Comparison of ENCODE assay signal across 23 cellular contexts in the genomic region with DNA sequence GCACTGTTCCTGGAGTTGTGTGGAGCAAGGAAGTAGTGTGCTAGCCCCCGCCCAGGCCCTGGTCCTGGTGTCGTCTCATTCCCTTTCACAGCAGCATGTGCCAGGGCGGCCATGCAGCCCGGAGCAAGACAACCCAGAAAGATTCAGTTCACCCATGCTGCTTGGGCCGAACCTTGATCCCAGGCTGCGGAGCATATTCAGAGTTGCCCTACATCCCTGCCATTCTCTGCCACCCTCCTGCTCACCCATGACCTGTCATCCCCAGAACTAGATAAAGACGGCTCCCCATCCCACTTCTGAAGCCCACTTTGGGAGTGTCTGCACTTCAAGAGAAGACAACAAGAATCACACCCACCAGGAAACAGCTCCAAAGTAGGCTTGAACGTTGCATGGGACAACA.
A peak's percentile ranks its signal among the peaks of the same experiment; 100 is the strongest.
DNase-seq lines count a peak whose midpoint lies in the region; ATAC-seq, FAIRE-seq and TF ChIP-seq lines count a peak whose summit lies in the region.
"Had no signal": no experiment of that assay in that cellular context is flagged by ENCODE, and none has a peak within 500 bp of the region (broad histone marks: within the 10 kb centered on the region; RNA-seq: fewer than 3 reads in every experiment).

No MANE protein-coding gene starts in this region.

- no peak for TF ChIP-seq POLR2A in GM12891 (IDR thresholded peaks at IDR 0.05; ENCODE audit: low read depth, low read length)

- no peak overlapping the region for H4K8ac ChIP-seq in mesenchymal stem cell (ENCODE audit: low read length)

- no peak for FAIRE-seq in GM12891 (lab: Jason Lieb, UNC)
- FAIRE-seq: GM12878 had no signal

- ATAC-seq in stimulated activated memory B cell treated with anti-CD40 and anti-IgM and Interleukin-4, amounts not matched to agents 10 μg/mL and 1 μg/mL and 100 μg/mL, for 72 hours: peak; percentile 20
- ATAC-seq in HG02588 (IDR thresholded peaks at IDR 0.05; ENCODE audit: unreplicated experiment): no peak
- ATAC-seq: GM12878 had no signal

- H3K4ac ChIP-seq in mesenchymal stem cell (ENCODE audit: low read depth in 1 of 2, low read length in 2 of 2): no peak overlapping the region

- H4K20me1 ChIP-seq in BLaER1 treated with 17β-estradiol and CSF1 and Interleukin-3, amounts not matched to agents 10 nM and 100 nM: no peaks in the 10 kb centered on the region

- H3K27me3 Mint-ChIP-seq in stimulated activated memory B cell treated with anti-CD40 and anti-IgM and Interleukin-4, amounts not matched to agents 10 μg/mL and 1 μg/mL and 100 μg/mL, for 72 hours: no peaks in the 10 kb centered on the region
- H3K27me3 Mint-ChIP-seq: CD4-positive, alpha-beta memory T cell; CD4-positive, CD25-positive, alpha-beta regulatory T cell had no signal

- peak overlapping the region in 1 of 10 experiments; percentile 20; a peak in 1 of 20 replicates for H3K4me3 ChIP-seq in BLaER1 treated with 17β-estradiol and CSF1 and Interleukin-3, amounts not matched to agents 10 nM and 100 nM
- no peak overlapping the region for H3K4me3 ChIP-seq in mesenchymal stem cell (ENCODE audit: insufficient read depth in 1 of 2, low read depth in 1 of 2, low read length in 2 of 2)
- H3K4me3 ChIP-seq: GM12878 had no signal

- CTCF ChIA-PET in HEK293T (lab: Yijun Ruan, JAX): no interaction called here

- no peak overlapping the region for H3K14ac ChIP-seq in mesenchymal stem cell (ENCODE audit: low read length in 2 of 2)

- H3K4me2 ChIP-seq in BLaER1 treated with 17β-estradiol and CSF1 and Interleukin-3, amounts not matched to agents 10 nM and 100 nM: peak overlapping the region in 6 of 11 experiments; percentile 10 to 48 (median 35); a peak in 8 of 22 replicates
- no peak overlapping the region for H3K4me2 ChIP-seq in mesenchymal stem cell (ENCODE audit: low read length, poor library complexity, severe bottlenecking)

- H3K4me1 ChIP-seq in BLaER1 treated with 17β-estradiol and CSF1 and Interleukin-3, amounts not matched to agents 10 nM and 100 nM: peaks cover 6 to 46% (median 26%) of the 10 kb centered on the region in 10 experiments; a peak in 17 of 20 replicates
- H3K4me1 ChIP-seq in mesenchymal stem cell (ENCODE audit: control insufficient read depth, insufficient read depth, low read depth, low read length): no peaks in the 10 kb centered on the region
- H3K4me1 ChIP-seq: BE2C had no signal

- H2BK120ac ChIP-seq in mesenchymal stem cell (ENCODE audit: low read depth, low read length): no peak overlapping the region

- peaks cover 46 to 98% (median 84%) of the 10 kb centered on the region in 11 experiments; a peak in 21 of 22 replicates for H3K9me3 ChIP-seq in BLaER1 treated with 17β-estradiol and CSF1 and Interleukin-3, amounts not matched to agents 10 nM and 100 nM (replicated peaks in 1 of 11)
- H3K9me3 ChIP-seq in mesenchymal stem cell (ENCODE audit: control insufficient read depth, low read length): peaks cover 29% of the 10 kb centered on the region
- H3K9me3 ChIP-seq: BE2C had no signal

- no peaks in the 10 kb centered on the region for H3K36me3 Mint-ChIP-seq in stimulated activated memory B cell treated with anti-CD40 and anti-IgM and Interleukin-4, amounts not matched to agents 10 μg/mL and 1 μg/mL and 100 μg/mL, for 72 hours
- H3K36me3 Mint-ChIP-seq: CD14-positive monocyte; CD8-positive, alpha-beta memory T cell had no signal

- no peak overlapping the region for H2BK15ac ChIP-seq in mesenchymal stem cell (ENCODE audit: low read depth, poor library complexity, severe bottlenecking)

- H3K27ac ChIP-seq in BLaER1 treated with 17β-estradiol and CSF1 and Interleukin-3, amounts not matched to agents 10 nM and 100 nM: peak overlapping the region in 1 of 11 experiments; percentile 36; a peak in 2 of 22 replicates
- H3K27ac ChIP-seq in mesenchymal stem cell (ENCODE audit: low read length, poor library complexity, severe bottlenecking): no peak overlapping the region

- H2BK5ac ChIP-seq in mesenchymal stem cell (ENCODE audit: low read depth, low read length, poor library complexity, severe bottlenecking): no peak overlapping the region

- DNase-seq in mesenchymal stem cell: no peak
- DNase-seq in HEK293T (ENCODE audit: extremely low spot score): no peak
- DNase-seq in GM12891 (ENCODE audit: insufficient read length, low spot score): no peak
- DNase-seq: 8988T; ACHN; BE2C; C1 segment of cervical spinal cord; CD4-positive, alpha-beta memory T cell; CD4-positive, CD25-positive, alpha-beta regulatory T cell; CD8-positive, alpha-beta memory T cell; COR-L47; DMS 273 treated with DMSO at 0.1 percent for 48 hours; DMS153; DMS53; DMS79; DND-41; EL; GDM1 had no signal

- H3K4me1 Mint-ChIP-seq in stimulated activated memory B cell treated with anti-CD40 and anti-IgM and Interleukin-4, amounts not matched to agents 10 μg/mL and 1 μg/mL and 100 μg/mL, for 72 hours: no peaks in the 10 kb centered on the region
- H3K4me1 Mint-ChIP-seq: CD14-positive monocyte; CD4-positive, alpha-beta memory T cell had no signal

- H3K27ac Mint-ChIP-seq in stimulated activated memory B cell treated with anti-CD40 and anti-IgM and Interleukin-4, amounts not matched to agents 10 μg/mL and 1 μg/mL and 100 μg/mL, for 72 hours: no peak overlapping the region
- H3K27ac Mint-ChIP-seq: CD14-positive monocyte; CD4-positive, alpha-beta memory T cell; CD4-positive, CD25-positive, alpha-beta regulatory T cell; CD8-positive, alpha-beta memory T cell had no signal

- H3K9me3 Mint-ChIP-seq in stimulated activated memory B cell treated with anti-CD40 and anti-IgM and Interleukin-4, amounts not matched to agents 10 μg/mL and 1 μg/mL and 100 μg/mL, for 72 hours: peaks cover 25% of the 10 kb centered on the region

- no peak overlapping the region for H3K4me3 Mint-ChIP-seq in stimulated activated memory B cell treated with anti-CD40 and anti-IgM and Interleukin-4, amounts not matched to agents 10 μg/mL and 1 μg/mL and 100 μg/mL, for 72 hours
- H3K4me3 Mint-ChIP-seq: CD14-positive monocyte; CD4-positive, alpha-beta memory T cell; CD4-positive, CD25-positive, alpha-beta regulatory T cell; CD8-positive, alpha-beta memory T cell had no signal

- peaks cover 0 to 7% (median 0%) of the 10 kb centered on the region in 11 experiments; a peak in 2 of 22 replicates for H3K36me3 ChIP-seq in BLaER1 treated with 17β-estradiol and CSF1 and Interleukin-3, amounts not matched to agents 10 nM and 100 nM
- no peaks in the 10 kb centered on the region for H3K36me3 ChIP-seq in mesenchymal stem cell (ENCODE audit: control insufficient read depth in 1 of 2, insufficient read depth in 2 of 2, low read depth in 1 of 2, low read length in 2 of 2)
- H3K36me3 ChIP-seq: BE2C had no signal

- H3K23ac ChIP-seq in mesenchymal stem cell (ENCODE audit: low read length in 2 of 2): no peak overlapping the region

- peak overlapping the region; percentile 21 for H4K91ac ChIP-seq in mesenchymal stem cell (ENCODE audit: low read length)

- no peaks in the 10 kb centered on the region for H3K27me3 ChIP-seq in BLaER1 treated with 17β-estradiol and CSF1 and Interleukin-3, amounts not matched to agents 10 nM and 100 nM
- H3K27me3 ChIP-seq in mesenchymal stem cell (ENCODE audit: control insufficient read depth in 1 of 2, insufficient read depth in 1 of 2, low read length in 2 of 2): no peaks in the 10 kb centered on the region
- H3K27me3 ChIP-seq: BE2C had no signal

- no peak overlapping the region for H2AK5ac ChIP-seq in mesenchymal stem cell (ENCODE audit: low read length, severe bottlenecking)

- no peak overlapping the region for H2AFZ ChIP-seq in mesenchymal stem cell (ENCODE audit: low read depth, low read length)

- no peaks in the 10 kb centered on the region for H3K79me1 ChIP-seq in mesenchymal stem cell (replicated peaks; ENCODE audit: low read length, poor library complexity, severe bottlenecking)

- H2BK12ac ChIP-seq in mesenchymal stem cell (ENCODE audit: low read length in 2 of 2): no peak overlapping the region

- POLR2A ChIA-PET in HEK293T (lab: Yijun Ruan, JAX): no interaction called here

- WGBS in mesenchymal stem cell: 70% methylated on average over 8 of the region's 8 CpGs

- no peak overlapping the region for H3K9ac ChIP-seq in BLaER1 treated with 17β-estradiol and CSF1 and Interleukin-3, amounts not matched to agents 10 nM and 100 nM
- no peak overlapping the region for H3K9ac ChIP-seq in mesenchymal stem cell (ENCODE audit: low read length)

- H3K18ac ChIP-seq in mesenchymal stem cell (ENCODE audit: low read depth in 1 of 2, low read length in 2 of 2): no peak overlapping the region

TF ChIP-seq in HEK293T, 16 proteins besides CTCF, POLR2A, EP300 and RAD21:
- TF ChIP-seq, protein P1, sequence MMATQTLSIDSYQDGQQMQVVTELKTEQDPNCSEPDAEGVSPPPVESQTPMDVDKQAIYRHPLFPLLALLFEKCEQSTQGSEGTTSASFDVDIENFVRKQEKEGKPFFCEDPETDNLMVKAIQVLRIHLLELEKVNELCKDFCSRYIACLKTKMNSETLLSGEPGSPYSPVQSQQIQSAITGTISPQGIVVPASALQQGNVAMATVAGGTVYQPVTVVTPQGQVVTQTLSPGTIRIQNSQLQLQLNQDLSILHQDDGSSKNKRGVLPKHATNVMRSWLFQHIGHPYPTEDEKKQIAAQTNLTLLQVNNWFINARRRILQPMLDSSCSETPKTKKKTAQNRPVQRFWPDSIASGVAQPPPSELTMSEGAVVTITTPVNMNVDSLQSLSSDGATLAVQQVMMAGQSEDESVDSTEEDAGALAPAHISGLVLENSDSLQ (IDR thresholded peaks at IDR 0.05): no peak
- no peak for TF ChIP-seq HDGF (IDR thresholded peaks at IDR 0.05; ENCODE audit: borderline replicate concordance)
- no peak for TF ChIP-seq SUZ12 (IDR thresholded peaks at IDR 0.05)
- no peak for TF ChIP-seq LEF1 (IDR thresholded peaks at IDR 0.05; ENCODE audit: borderline replicate concordance)
TF ChIP-seq in HEK293T: peak in this region for 0.

TF ChIP-seq in GM12891, 5 proteins besides CTCF, POLR2A, EP300 and RAD21:
- no peak for TF ChIP-seq POU2F2 (IDR thresholded peaks at IDR 0.05; ENCODE audit: low read depth, low read length)
- no peak for TF ChIP-seq POLR2AphosphoS5 (IDR thresholded peaks at IDR 0.05; ENCODE audit: low read depth, low read length)
- no peak for TF ChIP-seq PAX5 (IDR thresholded peaks at IDR 0.05; ENCODE audit: insufficient read depth, low read length, severe bottlenecking)
- TF ChIP-seq SPI1 (IDR thresholded peaks at IDR 0.05; ENCODE audit: low read depth, low read length): no peak
- TF ChIP-seq TAF1 (IDR thresholded peaks at IDR 0.05; ENCODE audit: low read depth, low read length): no peak
